In genomic region chr5:149725296-149725695, GRCh38 we compare ENCODE assay signal across 37 cellular contexts.
"Had no signal": no experiment of that assay in that cellular context is flagged by ENCODE, and none has a peak within 500 bp of the region (broad histone marks: within the 10 kb centered on the region; RNA-seq: fewer than 3 reads in every experiment).

No MANE protein-coding gene starts in this region.

- H3K36me3 ChIP-seq: brain microvascular endothelial cell, cardiac muscle cell, MG63, Peyer's patch had no signal

- ATAC-seq: PC-3, SK-N-SH treated with all-trans-retinoic acid at 6 μM for 48 hours had no signal

- H3K27ac Mint-ChIP-seq: activated B cell treated with CpG ODN at 0.5 μM for 24 hours; activated T-helper 1 cell treated with anti-CD3 and anti-CD28 coated beads, Interleukin-12 subunit alpha, Interleukin-12 subunit beta, Interleukin-2, Interleukin-4 antibody, amounts not matched to agents 30 ng/mL and 10 ng/mL and 1 ng/mL, durations not matched to agents 14 hours and 24 hours and 36 hours had no signal

- H3K27me3 Mint-ChIP-seq: activated naive CD8-positive, alpha-beta T cell treated with anti-CD3 and anti-CD28 coated beads for 36 hours had no signal

- H3K27me3 ChIP-seq: Peyer's patch had no signal

- H3K9me3 ChIP-seq: MG63, Peyer's patch had no signal

- H3K27ac ChIP-seq: brain microvascular endothelial cell, cardiac muscle cell, VCaP had no signal

- H3K4me3 Mint-ChIP-seq: activated B cell treated with CpG ODN at 0.5 μM for 24 hours; activated naive CD8-positive, alpha-beta T cell treated with anti-CD3 and anti-CD28 coated beads for 36 hours; activated T-cell treated with anti-CD3 and anti-CD28 coated beads, Interleukin-2, amount 50 U/mL, for 4 hours; activated T-helper 1 cell treated with anti-CD3 and anti-CD28 coated beads, Interleukin-12 subunit alpha, Interleukin-12 subunit beta, Interleukin-2, Interleukin-4 antibody, amounts not matched to agents 30 ng/mL and 10 ng/mL and 1 ng/mL, durations not matched to agents 14 hours and 24 hours and 36 hours; central memory CD8-positive, alpha-beta T cell had no signal

- H3K4me3 ChIP-seq: cardiac muscle cell, MG63, Peyer's patch had no signal

- H3K36me3 Mint-ChIP-seq: activated naive CD8-positive, alpha-beta T cell treated with anti-CD3 and anti-CD28 coated beads for 36 hours had no signal

- DNase-seq: activated B cell treated with CpG ODN at 0.5 μM for 24 hours; activated CD4-positive, alpha-beta T cell treated with anti-CD3 and anti-CD28 coated beads for 48 hours; activated CD4-positive, alpha-beta T cell treated with anti-CD3 and anti-CD28 coated beads, Interleukin-2, amount 50 U/mL, for 4 hours; activated CD4-positive, CD25-positive, alpha-beta regulatory T cell treated with anti-CD3 and anti-CD28 coated beads, Interleukin-2, amount 50 U/mL, for 72 hours; activated CD8-positive, alpha-beta memory T cell treated with anti-CD3 and anti-CD28 coated beads, Interleukin-2, amount 50 U/mL, for 4 hours; activated gamma-delta T cell treated with Interleukin-2 at 50 U/mL for 16 hours; activated naive CD4-positive, alpha-beta T cell treated with anti-CD3 and anti-CD28 coated beads, Interleukin-2, amount 50 U/mL, for 16 hours; activated naive CD8-positive, alpha-beta T cell treated with anti-CD3 and anti-CD28 coated beads for 36 hours; activated T-cell treated with anti-CD3 and anti-CD28 coated beads for 4 hours; activated T-cell treated with anti-CD3 and anti-CD28 coated beads, Interleukin-2, amount 50 U/mL, for 4 hours; amniotic stem cell; aorta; brain microvascular endothelial cell; Kasumi-1; KG1; NCI-H1048; NCI-H1105 treated with DMSO at 0.1 percent for 48 hours; NCI-H1436; NCI-H1694; NCI-H1930; NCI-H2081 treated with DMSO at 0.1 percent for 48 hours; NCI-H226; NCI-H524; NK-92 treated with Interleukin-12 subunit alpha and Interleukin-12 subunit beta, amount 100 ng/mL, for 24 hours; PC-3; Peyer's patch; RPMI8226; SHP77 treated with DMSO at 0.1 percent for 48 hours; T-helper 1 cell; T-helper 2 cell; T-helper 9 cell had no signal

- H3K9me3 Mint-ChIP-seq: activated B cell treated with CpG ODN at 0.5 μM for 24 hours; activated naive CD8-positive, alpha-beta T cell treated with anti-CD3 and anti-CD28 coated beads for 36 hours; activated T-cell treated with anti-CD3 and anti-CD28 coated beads, Interleukin-2, amount 50 U/mL, for 4 hours; activated T-helper 1 cell treated with anti-CD3 and anti-CD28 coated beads, Interleukin-12 subunit alpha, Interleukin-12 subunit beta, Interleukin-2, Interleukin-4 antibody, amounts not matched to agents 30 ng/mL and 10 ng/mL and 1 ng/mL, durations not matched to agents 14 hours and 24 hours and 36 hours; central memory CD8-positive, alpha-beta T cell had no signal
